In genomic region chr20:19774086-19774933, GRCh38 we compare ENCODE assay signal across 16 cellular contexts. TPM values are rescaled to one million over a fixed set of nuclear protein-coding genes. Genes with fewer than 3 reads are reported as not detected.
DNase-seq lines count a peak whose midpoint lies in the region.
"Had no signal": no experiment of that assay in that cellular context is flagged by ENCODE, and none has a peak within 500 bp of the region (broad histone marks: within the 10 kb centered on the region; RNA-seq: fewer than 3 reads in every experiment).

No MANE protein-coding gene starts in this region.

- H3K4me3 ChIP-seq in MG63 = no peak overlapping the region

- H3K27ac ChIP-seq in cingulate gyrus (ENCODE audit: low read depth, low read length) = peak overlapping the region; percentile 78

- DNase-seq in HT-29 (ENCODE audit: low spot score) (peak; percentile 15), hippocampal formation (lab: John Stamatoyannopoulos, UW) (peak; percentile 37 to 38), occipital lobe (lab: John Stamatoyannopoulos, UW) (peak; percentile 14), HUDEP-2 (lab: John Stamatoyannopoulos, UW; ENCODE audit: unreplicated experiment in 76 of 76) (no peak), amniotic stem cell (lab: John Stamatoyannopoulos, UW) (no peak), MG63 (no peak)
- no peak for DNase-seq in activated CD4-positive, CD25-positive, alpha-beta regulatory T cell (lab: John Stamatoyannopoulos, UW)
- DNase-seq: activated CD4-positive, CD25-positive, alpha-beta regulatory T cell treated with anti-CD3 and anti-CD28 coated beads, Interleukin-2, amount 50 U/mL, for 72 hours; activated gamma-delta T cell; COR-L47; NCI-H187; NCI-H446 treated with DMSO at 0.1 percent for 48 hours; retina; SHP77 had no signal

- no peaks in the 10 kb centered on the region for H3K27me3 ChIP-seq in MG63

- H3K36me3 ChIP-seq in MG63 = no peaks in the 10 kb centered on the region

- H3K9me3 ChIP-seq in MG63 = no peaks in the 10 kb centered on the region

RNA-seq across cellular contexts. Expression of gene RIN2, which starts 16.3 kb away (rescaled TPM):
- total RNA-seq in HT-29 (2014; rRNA removed; shearing (Covaris generic)) = 26.6 and 31.9 TPM in 2 replicates
- total RNA-seq in occipital lobe = 20.0 TPM
- total RNA-seq in MG63 (2014; rRNA removed; shearing (Covaris generic); ENCODE audit: low replicate concordance) = 14.3 and 15.2 TPM in 2 replicates
- total RNA-seq: T-helper 2 cell treated with Interferon-gamma antibody and Interleukin-4, amounts not matched to agents 100 ng/mL and 5 ng/mL, for 36 hours had no signal

Comparison
In these comparisons a context has a peak if more than half of its experiments do, and no peak if none do; other contexts are left out.
1. DNase-seq: peak in HT-29 (single experiment), hippocampal formation (2 of 2) and occipital lobe (single experiment); none in HUDEP-2 (0 of 76), amniotic stem cell (single experiment), MG63 (single experiment) and activated CD4-positive, CD25-positive, alpha-beta regulatory T cell (0 of 4).